In the genomic region with DNA sequence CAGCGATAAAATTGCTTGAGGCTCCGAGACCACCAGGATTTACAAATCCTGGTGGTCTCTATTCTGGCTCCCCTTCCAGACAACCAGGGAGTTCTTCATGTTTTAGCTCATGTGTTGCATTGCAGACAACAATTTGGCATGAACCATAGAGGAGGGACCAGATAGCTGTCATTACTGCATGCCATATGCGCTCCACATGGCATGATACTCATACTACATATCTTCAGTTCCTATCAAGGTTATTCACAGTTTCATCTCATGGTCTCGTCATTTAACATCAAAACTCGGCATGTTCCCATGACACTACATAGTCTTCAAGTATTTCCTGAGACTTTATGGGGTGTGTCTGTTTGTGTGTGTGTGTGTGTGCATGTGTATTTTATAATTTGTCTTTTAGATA, we compare ENCODE assay signal across 17 cellular contexts.
DNase-seq lines count a peak whose midpoint lies in the region; ATAC-seq and TF ChIP-seq lines count a peak whose summit lies in the region.
"Had no signal": no experiment of that assay in that cellular context is flagged by ENCODE, and none has a peak within 500 bp of the region (broad histone marks: within the 10 kb centered on the region; RNA-seq: fewer than 3 reads in every experiment).

No MANE protein-coding gene starts in this region.

- DNase-seq in caudate nucleus (lab: John Stamatoyannopoulos, UW) (peak in 1 of 61 donors; percentile 8), osteoblast (ENCODE audit: insufficient read length, low spot score, missing footprints) (no peak), mesothelial cell of epicardium (ENCODE audit: low spot score in 2 of 2, unreplicated experiment in 2 of 2) (no peak), left lobe of liver (ENCODE audit: low spot score) (no peak), GM10248 (ENCODE audit: extremely low spot score) (no peak), DMS114 treated with DMSO at 0.1 percent for 48 hours (lab: John Stamatoyannopoulos, UW; ENCODE audit: unreplicated experiment) (no peak)
- DNase-seq: DND-41; H9; KBM-7; NCI-H1436; stimulated activated CD4-positive, alpha-beta T cell treated with anti-CD3 and anti-CD28 coated beads, Interleukin-4, amount 100 ng/mL, for 4 hours had no signal

- no peaks in the 10 kb centered on the region for H3K27me3 Mint-ChIP-seq in mesothelial cell of epicardium (ENCODE audit: low read depth)
- H3K27me3 Mint-ChIP-seq: dendritic cell treated with granulocyte-macrophage colony-stimulating factor and Interleukin-4, amounts not matched to agents 40 ng/mL and 50 ng/mL, for 4 days had no signal

- TF ChIP-seq CTCF in OCI-LY1 (IDR thresholded peaks at IDR 0.05; ENCODE audit: low read length) (no peak), osteoblast (IDR thresholded peaks at IDR 0.05; ENCODE audit: extremely low read depth, low read depth, low read length) (no peak), mesothelial cell of epicardium (IDR thresholded peaks at IDR 0.05; ENCODE audit: unreplicated experiment) (no peak), GM10248 (IDR thresholded peaks at IDR 0.05; ENCODE audit: control extremely low read depth, extremely low read depth, low read depth, missing control alignments) (no peak)

- POLR2A ChIA-PET in GM10248 (lab: Yijun Ruan, JAX), result no interaction called here

- H3K4me1 ChIP-seq in BLaER1 treated with 17β-estradiol and CSF1 and Interleukin-3, amounts not matched to agents 10 nM and 100 nM, result peaks cover 0 to 15% (median 4%) of the 10 kb centered on the region in 10 experiments; a peak in 6 of 20 replicates
- H3K4me1 ChIP-seq in OCI-LY1 (ENCODE audit: insufficient read depth, low read length, severe bottlenecking) (peaks cover 34% of the 10 kb centered on the region), osteoblast (ENCODE audit: insufficient read depth, low read length) (peaks cover 7% of the 10 kb centered on the region)

- no peaks in the 10 kb centered on the region for H3K27me3 ChIP-seq in BLaER1 treated with 17β-estradiol and CSF1 and Interleukin-3, amounts not matched to agents 10 nM and 100 nM
- H3K27me3 ChIP-seq in OCI-LY1 (ENCODE audit: insufficient read depth, low read length) (no peaks in the 10 kb centered on the region), osteoblast (ENCODE audit: insufficient read depth, low read length) (no peaks in the 10 kb centered on the region)
- H3K27me3 ChIP-seq: sigmoid colon had no signal

- peaks cover 21 to 43% (median 24%) of the 10 kb centered on the region in 11 experiments; a peak in 20 of 22 replicates for H3K9me3 ChIP-seq in BLaER1 treated with 17β-estradiol and CSF1 and Interleukin-3, amounts not matched to agents 10 nM and 100 nM (replicated peaks in 1 of 11)
- H3K9me3 ChIP-seq in OCI-LY1 (ENCODE audit: low read length) (no peaks in the 10 kb centered on the region), osteoblast (ENCODE audit: low read depth, low read length) (no peaks in the 10 kb centered on the region)
- H3K9me3 ChIP-seq: sigmoid colon had no signal

- no peaks in the 10 kb centered on the region for H3K79me2 ChIP-seq in OCI-LY1 (ENCODE audit: insufficient read depth, low read length)
- no peaks in the 10 kb centered on the region for H3K79me2 ChIP-seq in osteoblast (ENCODE audit: insufficient read depth, low read length)

- no peak overlapping the region for H2AFZ ChIP-seq in OCI-LY1 (ENCODE audit: low read length)
- H2AFZ ChIP-seq in osteoblast (ENCODE audit: low read length), result peak overlapping the region; percentile 11

- peak overlapping the region in 7 of 11 experiments; percentile 21 to 78 (median 70); a peak in 12 of 22 replicates for H3K27ac ChIP-seq in BLaER1 treated with 17β-estradiol and CSF1 and Interleukin-3, amounts not matched to agents 10 nM and 100 nM
- H3K27ac ChIP-seq in OCI-LY1 (ENCODE audit: low read depth, low read length, poor library complexity, severe bottlenecking) (peak overlapping the region; percentile 88), caudate nucleus (ENCODE audit: low read depth, low read length) (peak overlapping the region; percentile 36), osteoblast (ENCODE audit: low read depth, low read length) (no peak overlapping the region)
- H3K27ac ChIP-seq: C4-2B had no signal

- peak overlapping the region; percentile 56 to 71 (median 62) for H3K4me3 ChIP-seq in BLaER1 treated with 17β-estradiol and CSF1 and Interleukin-3, amounts not matched to agents 10 nM and 100 nM
- H3K4me3 ChIP-seq in OCI-LY1 (ENCODE audit: low read depth, low read length, poor library complexity, severe bottlenecking) (peak overlapping the region; percentile 53), osteoblast (ENCODE audit: insufficient read depth, low read length) (peak overlapping the region; percentile 69)

- H3K4me1 Mint-ChIP-seq in mesothelial cell of epicardium, result no peaks in the 10 kb centered on the region
- H3K4me1 Mint-ChIP-seq: neural crest cell had no signal

- H3K4me3 Mint-ChIP-seq in mesothelial cell of epicardium, result no peak overlapping the region
- H3K4me3 Mint-ChIP-seq: dendritic cell treated with granulocyte-macrophage colony-stimulating factor and Interleukin-4, amounts not matched to agents 40 ng/mL and 50 ng/mL, for 4 days; H9; neural crest cell had no signal

- no peaks in the 10 kb centered on the region for H3K9me2 ChIP-seq in OCI-LY1 (ENCODE audit: low read depth, low read length)

- H3K27ac Mint-ChIP-seq in mesothelial cell of epicardium, result no peak overlapping the region
- H3K27ac Mint-ChIP-seq: dendritic cell treated with granulocyte-macrophage colony-stimulating factor and Interleukin-4, amounts not matched to agents 40 ng/mL and 50 ng/mL, for 4 days had no signal

- CTCF ChIA-PET in GM10248 (lab: Yijun Ruan, JAX), result no interaction called here

- ATAC-seq in left lobe of liver, result no peak

- no peaks in the 10 kb centered on the region for H4K20me1 ChIP-seq in BLaER1 treated with 17β-estradiol and CSF1 and Interleukin-3, amounts not matched to agents 10 nM and 100 nM
- no peaks in the 10 kb centered on the region for H4K20me1 ChIP-seq in OCI-LY1 (ENCODE audit: insufficient read depth, low read length)
- no peaks in the 10 kb centered on the region for H4K20me1 ChIP-seq in osteoblast (ENCODE audit: insufficient read depth, low read length)

- peak overlapping the region in 9 of 11 experiments; percentile 25 to 73 (median 64); a peak in 14 of 22 replicates for H3K9ac ChIP-seq in BLaER1 treated with 17β-estradiol and CSF1 and Interleukin-3, amounts not matched to agents 10 nM and 100 nM
- peak overlapping the region; percentile 68 for H3K9ac ChIP-seq in OCI-LY1 (ENCODE audit: low read length)

- peaks cover 13% of the 10 kb centered on the region for H3K9me3 Mint-ChIP-seq in mesothelial cell of epicardium

- H3K4me2 ChIP-seq in BLaER1 treated with 17β-estradiol and CSF1 and Interleukin-3, amounts not matched to agents 10 nM and 100 nM, result peak overlapping the region; percentile 74 to 88 (median 79)
- H3K4me2 ChIP-seq in OCI-LY1 (ENCODE audit: low read length) (peak overlapping the region; percentile 76), osteoblast (ENCODE audit: insufficient read depth, low read length) (peak overlapping the region; percentile 89)

- peaks cover 63% of the 10 kb centered on the region for H3K36me3 Mint-ChIP-seq in mesothelial cell of epicardium

- H3K36me3 ChIP-seq in BLaER1 treated with 17β-estradiol and CSF1 and Interleukin-3, amounts not matched to agents 10 nM and 100 nM, result peaks cover 23 to 92% (median 70%) of the 10 kb centered on the region in 11 experiments
- no peaks in the 10 kb centered on the region for H3K36me3 ChIP-seq in OCI-LY1 (ENCODE audit: insufficient read depth, low read length)
- H3K36me3 ChIP-seq in osteoblast (ENCODE audit: insufficient read depth, low read length), result no peaks in the 10 kb centered on the region
- H3K36me3 ChIP-seq: sigmoid colon had no signal

- H3F3A ChIP-seq in OCI-LY1 (ENCODE audit: insufficient read depth, low read length), result no peaks in the 10 kb centered on the region
